In genomic region chr2:172285010-172285621, GRCh38 we compare ENCODE assay signal across 8 cellular contexts.
A peak's percentile ranks its signal among the peaks of the same experiment; 100 is the strongest.
DNase-seq lines count a peak whose midpoint lies in the region; ATAC-seq and TF ChIP-seq lines count a peak whose summit lies in the region.
"Had no signal": no experiment of that assay in that cellular context is flagged by ENCODE, and none has a peak within 500 bp of the region (broad histone marks: within the 10 kb centered on the region; RNA-seq: fewer than 3 reads in every experiment).

No MANE protein-coding gene starts in this region.

- ATAC-seq in GM21737 (IDR thresholded peaks at IDR 0.05; ENCODE audit: unreplicated experiment): no peak

- H3K4me3 ChIP-seq in cardiac muscle cell: no peak overlapping the region
- no peak overlapping the region for H3K4me3 ChIP-seq in smooth muscle cell

- no peaks in the 10 kb centered on the region for H3K36me3 ChIP-seq in cardiac muscle cell
- H3K36me3 ChIP-seq in smooth muscle cell (ENCODE audit: low read depth): no peaks in the 10 kb centered on the region

- H3F3A ChIP-seq in smooth muscle cell (ENCODE audit: low read depth): peaks cover 14% of the 10 kb centered on the region

- no peaks in the 10 kb centered on the region for H3K79me2 ChIP-seq in smooth muscle cell (ENCODE audit: low read depth)

- no peak overlapping the region for H3K9ac ChIP-seq in smooth muscle cell (ENCODE audit: low read depth)

- no peaks in the 10 kb centered on the region for H3K27me3 ChIP-seq in cardiac muscle cell
- H3K27me3 ChIP-seq in smooth muscle cell (ENCODE audit: low read depth): no peaks in the 10 kb centered on the region

- peak; percentile 33 for DNase-seq in HS-27A (ENCODE audit: low read depth)
- peak; percentile 67 for DNase-seq in SIG-M5 (lab: John Stamatoyannopoulos, UW)
- DNase-seq in cardiac muscle cell (ENCODE audit: low read depth in 1 of 2, low spot score in 1 of 2): peak; percentile 57 to 58
- no peak for DNase-seq in smooth muscle cell (lab: John Stamatoyannopoulos, UW; ENCODE audit: unreplicated experiment)
- no peak for DNase-seq in NCI-H1092 treated with DMSO at 0.1 percent for 48 hours (lab: John Stamatoyannopoulos, UW)
- no peak for DNase-seq in GM19238 (ENCODE audit: insufficient read length, low spot score)
- DNase-seq: activated T-cell treated with anti-CD3 and anti-CD28 coated beads, Interleukin-2, amount 50 U/mL, for 1 hour had no signal

- no peak for TF ChIP-seq CTCF in cardiac muscle cell (IDR thresholded peaks at IDR 0.05; ENCODE audit: low read depth, low read length)
- no peak for TF ChIP-seq CTCF in smooth muscle cell (IDR thresholded peaks at IDR 0.05; ENCODE audit: borderline replicate concordance, insufficient read depth, poor library complexity, severe bottlenecking)

- WGBS in smooth muscle cell (ENCODE audit: low lambda C conversion rate): 40% methylated on average over 5 of the region's 5 CpGs

- no peak overlapping the region for H3K4me2 ChIP-seq in smooth muscle cell

- H3K9me3 ChIP-seq in cardiac muscle cell (ENCODE audit: low read depth) (no peaks in the 10 kb centered on the region), smooth muscle cell (replicated peaks; ENCODE audit: low read depth) (no peaks in the 10 kb centered on the region)

- H3K27ac ChIP-seq in cardiac muscle cell (peak overlapping the region; percentile 46), smooth muscle cell (ENCODE audit: low read depth) (peak overlapping the region; percentile 100)

- H4K20me1 ChIP-seq in smooth muscle cell (ENCODE audit: low read depth): no peaks in the 10 kb centered on the region

- H2AFZ ChIP-seq in smooth muscle cell (ENCODE audit: low read depth): no peak overlapping the region

- H3K4me1 ChIP-seq in cardiac muscle cell (ENCODE audit: low read depth) (peaks cover 26% of the 10 kb centered on the region), smooth muscle cell (ENCODE audit: low read depth) (peaks cover 34% of the 10 kb centered on the region)

Comparison
In these comparisons a context has a peak if more than half of its experiments do, and no peak if none do; other contexts are left out.
1. DNase-seq: peak in HS-27A (single experiment), SIG-M5 (single experiment) and cardiac muscle cell (2 of 2); none in smooth muscle cell (single experiment), NCI-H1092 treated with DMSO at 0.1 percent for 48 hours (single experiment) and GM19238 (single experiment).